ENCODE assay signal across 26 cellular contexts in the genomic region with DNA sequence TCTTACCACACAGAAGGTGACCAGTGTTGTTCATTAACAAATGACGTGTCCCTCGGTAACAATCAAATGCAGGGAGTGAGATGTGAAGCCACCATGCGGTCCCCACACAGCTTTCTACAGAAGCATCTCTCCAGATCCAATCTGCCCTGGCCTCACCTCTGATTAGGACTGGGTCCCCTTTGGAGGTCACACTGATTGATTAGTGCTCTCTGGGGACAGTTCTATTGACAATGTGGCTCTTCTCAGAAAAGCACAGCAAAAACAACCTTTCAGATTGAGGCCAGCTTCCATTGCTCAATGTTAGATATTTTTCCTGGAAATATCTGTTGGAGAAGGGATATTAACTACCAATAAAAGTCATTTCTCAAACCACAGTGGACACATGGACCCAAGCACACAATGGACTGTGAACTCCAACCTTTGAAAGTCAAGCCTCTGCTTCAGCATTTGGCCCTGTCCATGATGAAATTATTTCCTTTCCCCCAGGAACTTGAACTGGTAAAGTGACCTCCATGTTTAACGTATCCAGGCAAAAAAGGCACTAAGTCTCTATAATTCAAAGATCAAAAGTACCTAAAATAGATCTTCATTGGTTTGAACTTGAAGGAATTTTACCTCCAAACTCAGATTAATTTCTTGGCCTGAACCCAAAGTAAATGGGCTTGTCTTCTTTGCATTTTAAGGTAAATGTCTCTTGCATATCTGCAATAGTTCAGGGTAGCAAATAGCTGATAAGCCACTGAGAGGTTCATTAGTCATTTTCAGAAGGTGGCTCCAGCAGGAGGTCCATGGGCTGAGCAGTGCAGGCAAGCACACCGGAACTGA.
"Had no signal": no experiment of that assay in that cellular context is flagged by ENCODE, and none has a peak within 500 bp of the region (broad histone marks: within the 10 kb centered on the region; RNA-seq: fewer than 3 reads in every experiment).

No MANE protein-coding gene starts in this region.

- H3K4me1 Mint-ChIP-seq: activated B cell treated with CpG ODN at 0.5 μM for 24 hours; activated CD8-positive, alpha-beta memory T cell treated with anti-CD3 and anti-CD28 coated beads, Interleukin-2, amount 10 ng/mL, durations not matched to agents 7 days and 5 days; activated naive CD4-positive, alpha-beta T cell treated with anti-CD3 and anti-CD28 coated beads, Interleukin-2, amount 50 U/mL, for 24 hours; activated naive CD8-positive, alpha-beta T cell treated with anti-CD3 and anti-CD28 coated beads, Interleukin-2, amount 50 U/mL, for 24 hours; stimulated activated effector memory CD8-positive, alpha-beta T cell treated with anti-CD3 and anti-CD28 coated beads, Interleukin-12 subunit alpha, Interleukin-12 subunit beta, amount 100 ng/mL, for 72 hours had no signal

- H3K27ac Mint-ChIP-seq: activated B cell treated with CpG ODN at 0.5 μM for 24 hours; activated CD8-positive, alpha-beta memory T cell treated with anti-CD3 and anti-CD28 coated beads, Interleukin-2, amount 10 ng/mL, durations not matched to agents 7 days and 5 days; activated CD8-positive, alpha-beta T cell treated with anti-CD3 and anti-CD28 coated beads, Interleukin-2, amount 10 ng/mL, durations not matched to agents 7 days and 5 days; activated naive CD4-positive, alpha-beta T cell treated with anti-CD3 and anti-CD28 coated beads, Interleukin-2, amount 50 U/mL, for 24 hours; activated naive CD8-positive, alpha-beta T cell treated with anti-CD3 and anti-CD28 coated beads, Interleukin-2, amount 50 U/mL, for 24 hours; activated T-helper 2 cell treated with anti-CD3 and anti-CD28 coated beads, Interferon-gamma antibody, Interleukin-2, Interleukin-4, amounts not matched to agents 10 μg/mL and 5 μg/mL and 100 μg/mL, durations not matched to agents 14 hours and 24 hours and 36 hours; endodermal cell; natural killer cell treated with Interleukin-12 subunit alpha and Interleukin-12 subunit beta and Interleukin-15 and Interleukin-18, amount 100 ng/mL, for 72 hours; stimulated activated effector memory CD8-positive, alpha-beta T cell treated with anti-CD3 and anti-CD28 coated beads, Interleukin-12 subunit alpha, Interleukin-12 subunit beta, amount 100 ng/mL, for 72 hours; stimulated activated naive CD8-positive, alpha-beta T cell treated with anti-CD3 and anti-CD28 coated beads, Interleukin-15, Interleukin-2, amounts not matched to agents 100 ng/mL and 50 ng/mL, for 24 hours had no signal

- H3K9me3 Mint-ChIP-seq: activated B cell treated with CpG ODN at 0.5 μM for 24 hours; activated naive CD8-positive, alpha-beta T cell treated with anti-CD3 and anti-CD28 coated beads, Interleukin-2, amount 50 U/mL, for 24 hours; activated T-helper 2 cell treated with anti-CD3 and anti-CD28 coated beads, Interferon-gamma antibody, Interleukin-2, Interleukin-4, amounts not matched to agents 10 μg/mL and 5 μg/mL and 100 μg/mL, durations not matched to agents 14 hours and 24 hours and 36 hours; endodermal cell; natural killer cell treated with Interleukin-12 subunit alpha and Interleukin-12 subunit beta and Interleukin-15 and Interleukin-18, amount 100 ng/mL, for 72 hours; stimulated activated naive CD8-positive, alpha-beta T cell treated with anti-CD3 and anti-CD28 coated beads, Interleukin-15, Interleukin-2, amounts not matched to agents 100 ng/mL and 50 ng/mL, for 24 hours had no signal

- DNase-seq: activated B cell treated with CpG ODN at 0.5 μM for 24 hours; activated CD8-positive, alpha-beta memory T cell treated with anti-CD3 and anti-CD28 coated beads, Interleukin-2, amount 10 ng/mL, durations not matched to agents 7 days and 5 days; activated CD8-positive, alpha-beta T cell treated with anti-CD3 and anti-CD28 coated beads, Interleukin-2, amount 10 ng/mL, durations not matched to agents 7 days and 5 days; activated naive CD8-positive, alpha-beta T cell treated with anti-CD3 and anti-CD28 coated beads, Interleukin-2, amount 50 U/mL, for 24 hours; activated T-cell treated with anti-CD3 and anti-CD28 coated beads, Interleukin-2, amount 50 U/mL, for 48 hours; amygdala; central memory CD4-positive, alpha-beta T cell; endodermal cell; foreskin fibroblast; heart right ventricle; mesendoderm; mucosa of descending colon; posterior cingulate gyrus; sigmoid colon; small intestine; stimulated activated CD4-positive, alpha-beta T cell treated with anti-CD3 and anti-CD28 coated beads, Interleukin-4, amount 100 ng/mL, for 24 hours; substantia nigra; upper lobe of left lung had no signal

- H3K4me3 Mint-ChIP-seq: activated B cell treated with CpG ODN at 0.5 μM for 24 hours; activated CD8-positive, alpha-beta memory T cell treated with anti-CD3 and anti-CD28 coated beads, Interleukin-2, amount 10 ng/mL, durations not matched to agents 7 days and 5 days; activated CD8-positive, alpha-beta T cell treated with anti-CD3 and anti-CD28 coated beads, Interleukin-2, amount 10 ng/mL, durations not matched to agents 7 days and 5 days; activated naive CD4-positive, alpha-beta T cell treated with anti-CD3 and anti-CD28 coated beads, Interleukin-2, amount 50 U/mL, for 24 hours; activated naive CD8-positive, alpha-beta T cell treated with anti-CD3 and anti-CD28 coated beads, Interleukin-2, amount 50 U/mL, for 24 hours; endodermal cell; natural killer cell treated with Interleukin-12 subunit alpha and Interleukin-12 subunit beta and Interleukin-15 and Interleukin-18, amount 100 ng/mL, for 72 hours; stimulated activated effector memory CD8-positive, alpha-beta T cell treated with anti-CD3 and anti-CD28 coated beads, Interleukin-12 subunit alpha, Interleukin-12 subunit beta, amount 100 ng/mL, for 72 hours; stimulated activated naive CD8-positive, alpha-beta T cell treated with anti-CD3 and anti-CD28 coated beads, Interleukin-15, Interleukin-2, amounts not matched to agents 100 ng/mL and 50 ng/mL, for 24 hours had no signal

- H3K4me3 ChIP-seq: breast epithelium, heart right ventricle, lung, mucosa of descending colon, sigmoid colon, upper lobe of left lung had no signal

- H3K4me1 ChIP-seq: breast epithelium, heart right ventricle, sigmoid colon had no signal

- H3K36me3 Mint-ChIP-seq: activated CD8-positive, alpha-beta memory T cell treated with anti-CD3 and anti-CD28 coated beads, Interleukin-2, amount 10 ng/mL, durations not matched to agents 7 days and 5 days; activated naive CD4-positive, alpha-beta T cell treated with anti-CD3 and anti-CD28 coated beads, Interleukin-2, amount 50 U/mL, for 24 hours; natural killer cell treated with Interleukin-12 subunit alpha and Interleukin-12 subunit beta and Interleukin-15 and Interleukin-18, amount 100 ng/mL, for 72 hours; stimulated activated effector memory CD8-positive, alpha-beta T cell treated with anti-CD3 and anti-CD28 coated beads, Interleukin-12 subunit alpha, Interleukin-12 subunit beta, amount 100 ng/mL, for 72 hours had no signal

- H3K36me3 ChIP-seq: breast epithelium, heart right ventricle, sigmoid colon, upper lobe of left lung had no signal

- H3K27me3 ChIP-seq: upper lobe of left lung had no signal

- FAIRE-seq: small intestine had no signal

- H3K9me3 ChIP-seq: breast epithelium, heart right ventricle, mucosa of descending colon, sigmoid colon, upper lobe of left lung had no signal

- H3K27ac ChIP-seq: breast epithelium, heart right ventricle, sigmoid colon, upper lobe of left lung had no signal

- H3K27me3 Mint-ChIP-seq: activated CD8-positive, alpha-beta memory T cell treated with anti-CD3 and anti-CD28 coated beads, Interleukin-2, amount 10 ng/mL, durations not matched to agents 7 days and 5 days; activated naive CD4-positive, alpha-beta T cell treated with anti-CD3 and anti-CD28 coated beads, Interleukin-2, amount 50 U/mL, for 24 hours; activated naive CD8-positive, alpha-beta T cell treated with anti-CD3 and anti-CD28 coated beads, Interleukin-2, amount 50 U/mL, for 24 hours had no signal

- ATAC-seq: activated CD8-positive, alpha-beta memory T cell treated with anti-CD3 and anti-CD28 coated beads, Interleukin-2, amount 10 ng/mL, durations not matched to agents 7 days and 5 days; activated CD8-positive, alpha-beta T cell treated with anti-CD3 and anti-CD28 coated beads, Interleukin-2, amount 10 ng/mL, durations not matched to agents 7 days and 5 days; activated naive CD8-positive, alpha-beta T cell treated with anti-CD3 and anti-CD28 coated beads, Interleukin-2, amount 50 U/mL, for 24 hours; esophagus mucosa; heart right ventricle; natural killer cell treated with Interleukin-12 subunit alpha and Interleukin-12 subunit beta and Interleukin-15 and Interleukin-18, amount 100 ng/mL, for 72 hours; stimulated activated effector memory CD8-positive, alpha-beta T cell treated with anti-CD3 and anti-CD28 coated beads, Interleukin-12 subunit alpha, Interleukin-12 subunit beta, amount 100 ng/mL, for 72 hours had no signal
